ENCODE assay signal across 1 cellular context in genomic region chr1:26170472-26170821, GRCh38.
TF ChIP-seq lines count a peak whose summit lies in the region.

No MANE protein-coding gene starts in this region.

TF ChIP-seq in HepG2, 621 proteins besides CTCF, POLR2A, EP300 and RAD21:
- TF ChIP-seq PPARG (CRISPR knock-in tag; conservative IDR thresholded peaks at IDR 0.05): no peak
- TF ChIP-seq ZFP36 (IDR thresholded peaks at IDR 0.05; ENCODE audit: borderline replicate concordance, low read depth, low read length, partially characterized antibody): no peak
- no peak for TF ChIP-seq ZKSCAN1 (IDR thresholded peaks at IDR 0.05; ENCODE audit: low read length)
TF ChIP-seq in HepG2: peak in this region for 0.
